In the genomic region with DNA sequence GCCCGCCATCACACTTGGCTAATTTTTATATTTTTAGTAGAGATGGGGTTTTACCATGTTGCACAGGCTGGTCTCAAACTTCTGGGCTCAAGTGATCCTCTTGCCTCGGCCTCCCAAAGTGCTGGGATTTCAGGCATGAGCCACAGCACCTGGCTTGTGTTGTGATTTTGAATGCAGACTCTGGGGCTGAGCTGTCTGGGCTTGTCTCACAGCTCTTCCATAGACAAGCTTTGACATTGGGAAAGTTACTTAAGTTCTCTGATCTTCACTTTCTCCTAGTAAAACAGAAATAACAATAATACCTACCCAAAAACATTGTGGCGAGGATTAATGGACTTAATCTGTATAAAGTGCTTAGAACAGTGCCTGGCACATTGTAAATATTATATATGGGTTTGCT, we compare ENCODE assay signal across 15 cellular contexts. TPM values are rescaled to one million over a fixed set of nuclear protein-coding genes. Genes with fewer than 3 reads are reported as not detected.
A peak's percentile ranks its signal among the peaks of the same experiment; 100 is the strongest.
DNase-seq lines count a peak whose midpoint lies in the region; ATAC-seq and TF ChIP-seq lines count a peak whose summit lies in the region.
"Had no signal": no experiment of that assay in that cellular context is flagged by ENCODE, and none has a peak within 500 bp of the region (broad histone marks: within the 10 kb centered on the region; RNA-seq: fewer than 3 reads in every experiment).

No MANE protein-coding gene starts in this region.

- H3K27ac ChIP-seq in PC-3 (ENCODE audit: low read length) (no peak overlapping the region), foreskin keratinocyte (no peak overlapping the region), ascending aorta (no peak overlapping the region)
- H3K27ac ChIP-seq: BLaER1 had no signal

- POLR2A ChIA-PET in PC-3 (lab: Charles Lee; ENCODE audit: unreplicated experiment): no interaction called here

- H3K36me3 ChIP-seq in PC-3 (ENCODE audit: low read depth, low read length) (no peaks in the 10 kb centered on the region), ascending aorta (no peaks in the 10 kb centered on the region)
- H3K36me3 ChIP-seq: BLaER1 had no signal

- no peak for ATAC-seq in activated T-cell treated with anti-CD3 and anti-CD28 coated beads, Interleukin-2, amount 50 U/mL, for 72 hours (replicated peaks in 1 of 2)
- ATAC-seq in PC-3 (no peak), foreskin keratinocyte (no peak)

- no peak for DNase-seq in activated T-cell treated with anti-CD3 and anti-CD28 coated beads, Interleukin-2, amount 50 U/mL, for 72 hours
- DNase-seq in activated T-cell treated with anti-CD3 and anti-CD28 coated beads, Interleukin-2, amount 50 U/mL, for 48 hours: no peak
- DNase-seq in PC-3: no peak
- DNase-seq in foreskin keratinocyte: peak; percentile 20 to 53
- no peak for DNase-seq in ascending aorta (ENCODE audit: low spot score in 2 of 2)
- DNase-seq in activated CD4-positive, alpha-beta T cell treated with anti-CD3 and anti-CD28 coated beads, Interleukin-2, amount 50 U/mL, for 1 hour: no peak
- DNase-seq in occipital lobe (lab: John Stamatoyannopoulos, UW): no peak
- DNase-seq: 8988T; Caco-2; CD8-positive, alpha-beta memory T cell; DND-41; GDM1; GOT3; H9 had no signal

- H3K4me3 ChIP-seq in PC-3 (ENCODE audit: low read length) (no peak overlapping the region), ascending aorta (no peak overlapping the region)
- H3K4me3 ChIP-seq: BLaER1 had no signal

- H3K27me3 ChIP-seq in PC-3 (ENCODE audit: low read length) (no peaks in the 10 kb centered on the region), foreskin keratinocyte (peaks cover 8% of the 10 kb centered on the region), ascending aorta (no peaks in the 10 kb centered on the region)
- H3K27me3 ChIP-seq: BLaER1 had no signal

- H3K79me2 ChIP-seq in PC-3 (ENCODE audit: low read length): no peaks in the 10 kb centered on the region

- H3K4me1 ChIP-seq in PC-3 (ENCODE audit: insufficient read depth, low read length) (no peaks in the 10 kb centered on the region), foreskin keratinocyte (peaks cover 14% of the 10 kb centered on the region), ascending aorta (no peaks in the 10 kb centered on the region)
- H3K4me1 ChIP-seq: Caco-2 had no signal

- H3K36me3 Mint-ChIP-seq in activated T-cell treated with anti-CD3 and anti-CD28 coated beads, Interleukin-2, amount 50 U/mL, for 72 hours (ENCODE audit: insufficient read depth in 2 of 2): no peaks in the 10 kb centered on the region
- H3K36me3 Mint-ChIP-seq: CD8-positive, alpha-beta memory T cell had no signal

- H2AFZ ChIP-seq in PC-3 (ENCODE audit: low read length): 0 out of 2 replicates have a peak overlapping the region, but pooled peaks have one; percentile 77

- peak overlapping the region; percentile 58 for H3K27ac Mint-ChIP-seq in activated T-cell treated with anti-CD3 and anti-CD28 coated beads, Interleukin-2, amount 50 U/mL, for 72 hours
- H3K27ac Mint-ChIP-seq: H9 had no signal

- H3K27me3 Mint-ChIP-seq in activated T-cell treated with anti-CD3 and anti-CD28 coated beads, Interleukin-2, amount 50 U/mL, for 72 hours (ENCODE audit: low read depth): peaks cover 25% of the 10 kb centered on the region

- no peaks in the 10 kb centered on the region for H3K9me3 ChIP-seq in PC-3 (ENCODE audit: low read length)
- no peaks in the 10 kb centered on the region for H3K9me3 ChIP-seq in ascending aorta
- H3K9me3 ChIP-seq: BLaER1, Caco-2 had no signal

- H3K4me1 Mint-ChIP-seq in activated T-cell treated with anti-CD3 and anti-CD28 coated beads, Interleukin-2, amount 50 U/mL, for 72 hours (ENCODE audit: low read depth): peaks cover 24% of the 10 kb centered on the region

- H3K9ac ChIP-seq in PC-3 (ENCODE audit: low read length): no peak overlapping the region
- H3K9ac ChIP-seq: BLaER1 had no signal

- no peak overlapping the region for H3K4me2 ChIP-seq in PC-3 (ENCODE audit: low read length)

- H3F3A ChIP-seq in PC-3 (ENCODE audit: low read length, unreplicated experiment): no peaks in the 10 kb centered on the region

- no peak for TF ChIP-seq CTCF in PC-3 (conservative IDR thresholded peaks at IDR 0.05; ENCODE audit: low read depth, low read length)
- no peak for TF ChIP-seq CTCF in foreskin keratinocyte (conservative IDR thresholded peaks at IDR 0.05)
- no peak for TF ChIP-seq CTCF in ascending aorta (IDR thresholded peaks at IDR 0.05)

- intact Hi-C loops in PC-3 (cut with micrococcal nuclease) (loop anchor here (5.0 to 10.0 kb wide), 2 partner anchors 187 to 280 kb away; a partner anchor contains a TSS), ascending aorta (cut with DNase I) (loop anchor here (2.0 to 5.0 kb wide), 3 partner anchors 61 to 295 kb away; a partner anchor contains a TSS)

- no TSS peak for BruUV-seq in PC-3 (replicated peaks; lab: Mats Ljungman, UMichigan)

- no peaks in the 10 kb centered on the region for H4K20me1 ChIP-seq in PC-3 (ENCODE audit: low read length)
- H4K20me1 ChIP-seq: BLaER1 had no signal

- no peaks in the 10 kb centered on the region for H3K9me2 ChIP-seq in PC-3 (replicated peaks; ENCODE audit: low read length)

- H3K4me3 Mint-ChIP-seq in activated T-cell treated with anti-CD3 and anti-CD28 coated beads, Interleukin-2, amount 50 U/mL, for 72 hours: no peak overlapping the region
- H3K4me3 Mint-ChIP-seq: H9 had no signal

- CTCF ChIA-PET in PC-3 (lab: Charles Lee): no interaction called here

- no peaks in the 10 kb centered on the region for H3K9me3 Mint-ChIP-seq in activated T-cell treated with anti-CD3 and anti-CD28 coated beads, Interleukin-2, amount 50 U/mL, for 72 hours
- H3K9me3 Mint-ChIP-seq: CD8-positive, alpha-beta memory T cell; H9 had no signal

RNA-seq across cellular contexts. Expression of a gene that starts 36.0 kb away (rescaled TPM):
- 100 to 1,000 TPM; 755 to 785 TPM for total RNA-seq in activated T-cell treated with anti-CD3 and anti-CD28 coated beads, Interleukin-2, amount 50 U/mL, for 72 hours
- 396 and 402 TPM in 2 replicates for total RNA-seq in PC-3 (2014; rRNA removed)
- 391 and 403 TPM in 2 replicates for total RNA-seq in foreskin keratinocyte
- 306 and 343 TPM in 2 replicates for polyA plus RNA-seq in foreskin keratinocyte
- 188 TPM for total RNA-seq in ascending aorta
- total RNA-seq in occipital lobe: 256 TPM

RNA-seq across cellular contexts. Expression of a gene that starts 50.9 kb away (rescaled TPM):
- total RNA-seq in activated T-cell treated with anti-CD3 and anti-CD28 coated beads, Interleukin-2, amount 50 U/mL, for 72 hours: 1 to 10 TPM; 5.4 to 5.6 TPM
- total RNA-seq in PC-3 (2014; rRNA removed): 13.3 and 14.2 TPM in 2 replicates
- total RNA-seq in foreskin keratinocyte: 15.7 and 16.2 TPM in 2 replicates
- polyA plus RNA-seq in foreskin keratinocyte: 8.8 and 9.1 TPM in 2 replicates
- 33.4 TPM for total RNA-seq in ascending aorta
- total RNA-seq in occipital lobe: 10.3 TPM

Comparison
In these comparisons a context has a peak if more than half of its experiments do, and no peak if none do; other contexts are left out.
1. DNase-seq: peak in foreskin keratinocyte (2 of 2); none in activated T-cell treated with anti-CD3 and anti-CD28 coated beads, Interleukin-2, amount 50 U/mL, for 72 hours (0 of 2), activated T-cell treated with anti-CD3 and anti-CD28 coated beads, Interleukin-2, amount 50 U/mL, for 48 hours (0 of 2), PC-3 (single experiment), ascending aorta (0 of 2), activated CD4-positive, alpha-beta T cell treated with anti-CD3 and anti-CD28 coated beads, Interleukin-2, amount 50 U/mL, for 1 hour (single experiment) and occipital lobe (single experiment).